In the genomic region with DNA sequence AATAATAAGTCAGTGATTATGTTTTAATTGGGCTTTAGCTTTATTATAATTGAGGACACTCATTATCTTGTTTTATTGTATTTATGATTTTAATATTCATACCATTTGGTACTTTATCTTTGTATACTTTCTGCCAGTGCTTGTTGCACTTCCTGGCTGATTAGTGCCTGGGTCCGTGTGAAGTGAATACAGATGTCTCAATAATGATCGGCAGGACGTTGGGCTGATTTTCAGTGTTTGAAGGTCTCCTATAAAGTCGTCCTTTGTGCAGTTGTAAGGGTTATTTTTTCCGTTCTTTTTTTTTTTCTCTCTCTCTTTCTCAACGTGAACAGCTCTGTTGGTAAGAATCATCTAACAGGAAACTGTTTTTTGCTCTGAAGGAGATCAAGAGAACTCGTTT, we compare ENCODE assay signal across 23 cellular contexts.
"Had no signal": no experiment of that assay in that cellular context is flagged by ENCODE, and none has a peak within 500 bp of the region (broad histone marks: within the 10 kb centered on the region; RNA-seq: fewer than 3 reads in every experiment).

No MANE protein-coding gene starts in this region.

- H3K4me3 Mint-ChIP-seq: activated CD4-positive, alpha-beta memory T cell treated with anti-CD3 and anti-CD28 coated beads for 36 hours; activated CD4-positive, alpha-beta T cell treated with anti-CD3 and anti-CD28 coated beads, Interleukin-2, amount 10 ng/mL, durations not matched to agents 24 days and 14 days; activated T-cell treated with anti-CD3 and anti-CD28 coated beads, Interleukin-2, amount 50 U/mL, for 24 hours; central memory CD8-positive, alpha-beta T cell; mesothelial cell of epicardium; naive B cell; stimulated activated memory B cell treated with anti-CD40 and anti-IgM and Interleukin-4, amounts not matched to agents 10 μg/mL and 1 μg/mL and 100 μg/mL, for 72 hours; T-helper 1 cell treated with Interleukin-12 subunit alpha and Interleukin-12 subunit beta and Interleukin-4 antibody, amounts not matched to agents 30 μg/mL and 1 μg/mL, for 36 hours had no signal

- H3K27me3 Mint-ChIP-seq: activated CD4-positive, alpha-beta memory T cell treated with anti-CD3 and anti-CD28 coated beads for 36 hours; activated CD4-positive, alpha-beta T cell treated with anti-CD3 and anti-CD28 coated beads, Interleukin-2, amount 10 ng/mL, durations not matched to agents 24 days and 14 days; activated T-cell treated with anti-CD3 and anti-CD28 coated beads, Interleukin-2, amount 50 U/mL, for 24 hours; central memory CD8-positive, alpha-beta T cell; naive B cell; stimulated activated memory B cell treated with anti-CD40 and anti-IgM and Interleukin-4, amounts not matched to agents 10 μg/mL and 1 μg/mL and 100 μg/mL, for 72 hours had no signal

- H3K27ac Mint-ChIP-seq: activated CD4-positive, alpha-beta memory T cell treated with anti-CD3 and anti-CD28 coated beads for 36 hours; activated CD4-positive, alpha-beta T cell treated with anti-CD3 and anti-CD28 coated beads, Interleukin-2, amount 10 ng/mL, durations not matched to agents 24 days and 14 days; activated T-cell treated with anti-CD3 and anti-CD28 coated beads, Interleukin-2, amount 50 U/mL, for 24 hours; mesothelial cell of epicardium; naive B cell; stimulated activated memory B cell treated with anti-CD40 and anti-IgM and Interleukin-4, amounts not matched to agents 10 μg/mL and 1 μg/mL and 100 μg/mL, for 72 hours; T-helper 1 cell treated with Interleukin-12 subunit alpha and Interleukin-12 subunit beta and Interleukin-4 antibody, amounts not matched to agents 30 μg/mL and 1 μg/mL, for 36 hours had no signal

- DNase-seq: activated CD4-positive, alpha-beta memory T cell treated with anti-CD3 and anti-CD28 coated beads for 36 hours; activated CD4-positive, alpha-beta T cell treated with anti-CD3 and anti-CD28 coated beads, Interleukin-2, amount 10 ng/mL, durations not matched to agents 24 days and 14 days; activated CD8-positive, alpha-beta memory T cell treated with anti-CD3 and anti-CD28 coated beads, Interleukin-2, amount 50 U/mL, for 4 hours; activated gamma-delta T cell; activated naive CD4-positive, alpha-beta T cell treated with anti-CD3 and anti-CD28 coated beads, Interleukin-2, amount 50 U/mL, for 16 hours; activated T-cell treated with anti-CD3 and anti-CD28 coated beads, Interleukin-2, amount 50 U/mL, for 24 hours; amniotic stem cell; dermis blood vessel endothelial cell; effector CD8-positive, alpha-beta T cell; left cardiac atrium; left ventricle myocardium superior; naive B cell; stimulated activated CD4-positive, alpha-beta T cell treated with anti-CD3 and anti-CD28 coated beads, Interleukin-1b, Interleukin-23, amount 100 ng/mL, for 48 hours; stimulated activated CD4-positive, alpha-beta T cell treated with anti-CD3 and anti-CD28 coated beads, Interleukin-4, amount 100 ng/mL, for 4 hours; stimulated activated CD8-positive, alpha-beta memory T cell treated with anti-CD3 and anti-CD28 coated beads, Interleukin-4, amount 100 ng/mL, for 48 hours; stomach; T-helper 9 cell; tibial artery; upper lobe of right lung had no signal

- H3K4me1 Mint-ChIP-seq: activated CD4-positive, alpha-beta T cell treated with anti-CD3 and anti-CD28 coated beads, Interleukin-2, amount 10 ng/mL, durations not matched to agents 24 days and 14 days; central memory CD8-positive, alpha-beta T cell; naive B cell; stimulated activated memory B cell treated with anti-CD40 and anti-IgM and Interleukin-4, amounts not matched to agents 10 μg/mL and 1 μg/mL and 100 μg/mL, for 72 hours had no signal

- H3K9me3 Mint-ChIP-seq: activated CD4-positive, alpha-beta T cell treated with anti-CD3 and anti-CD28 coated beads, Interleukin-2, amount 10 ng/mL, durations not matched to agents 24 days and 14 days; T-helper 1 cell treated with Interleukin-12 subunit alpha and Interleukin-12 subunit beta and Interleukin-4 antibody, amounts not matched to agents 30 μg/mL and 1 μg/mL, for 36 hours had no signal

- H3K36me3 Mint-ChIP-seq: activated CD4-positive, alpha-beta memory T cell treated with anti-CD3 and anti-CD28 coated beads for 36 hours; mesothelial cell of epicardium; naive B cell; stimulated activated memory B cell treated with anti-CD40 and anti-IgM and Interleukin-4, amounts not matched to agents 10 μg/mL and 1 μg/mL and 100 μg/mL, for 72 hours had no signal
